In genomic region chr11:111635706-111636045, GRCh38 we compare ENCODE assay signal across 10 cellular contexts. TPM values are rescaled to one million over a fixed set of nuclear protein-coding genes. Genes with fewer than 3 reads are reported as not detected.
DNase-seq lines count a peak whose midpoint lies in the region; ATAC-seq and TF ChIP-seq lines count a peak whose summit lies in the region.
"Had no signal": no experiment of that assay in that cellular context is flagged by ENCODE, and none has a peak within 500 bp of the region (broad histone marks: within the 10 kb centered on the region; RNA-seq: fewer than 3 reads in every experiment).

No MANE protein-coding gene starts in this region.

- peaks cover 11% of the 10 kb centered on the region for H3K36me3 Mint-ChIP-seq in osteocyte (ENCODE audit: unreplicated experiment)
- peaks cover 9 to 16% of the 10 kb centered on the region in 2 donors for H3K36me3 Mint-ChIP-seq in CD4-positive, alpha-beta memory T cell
- peaks cover 17% of the 10 kb centered on the region for H3K36me3 Mint-ChIP-seq in T-helper 2 cell treated with Interferon-gamma antibody and Interleukin-4, amounts not matched to agents 5 μg/mL and 100 μg/mL, for 36 hours (ENCODE audit: low read depth)
- peaks cover 5% of the 10 kb centered on the region for H3K36me3 Mint-ChIP-seq in activated naive CD8-positive, alpha-beta T cell treated with anti-CD3 and anti-CD28 coated beads, Interleukin-2, amount 50 U/mL, for 24 hours (ENCODE audit: low read depth)

- peak overlapping the region; percentile 49 for H3K4me2 ChIP-seq in fibroblast of lung (ENCODE audit: extremely low read depth, insufficient read depth, low read length)

- H4K20me1 ChIP-seq in fibroblast of lung (ENCODE audit: control insufficient read depth, extremely low read depth, insufficient read depth, low read length) = no peaks in the 10 kb centered on the region

- no peaks in the 10 kb centered on the region for H3K36me3 ChIP-seq in BE2C
- no peaks in the 10 kb centered on the region for H3K36me3 ChIP-seq in fibroblast of lung (ENCODE audit: control insufficient read depth, insufficient read depth, low read length)
- no peaks in the 10 kb centered on the region for H3K36me3 ChIP-seq in CD4-positive, alpha-beta memory T cell (ENCODE audit: insufficient read depth, low read length)

- no peak for TF ChIP-seq CTCF in BE2C (IDR thresholded peaks at IDR 0.05; ENCODE audit: low read depth, low read length)
- TF ChIP-seq CTCF in fibroblast of lung (conservative IDR thresholded peaks at IDR 0.05 in 1 of 2, IDR thresholded peaks at IDR 0.05 in 1 of 2; ENCODE audit: low read depth in 1 of 2, low read length in 2 of 2) = no peak
- no peak for TF ChIP-seq CTCF in osteocyte (IDR thresholded peaks at IDR 0.05)

- H3K4me1 ChIP-seq in BE2C (peaks cover 39% of the 10 kb centered on the region), fibroblast of lung (ENCODE audit: control insufficient read depth, extremely low read depth, insufficient read depth, low read length) (peaks cover 4% of the 10 kb centered on the region)
- peaks cover 13% of the 10 kb centered on the region for H3K4me1 ChIP-seq in CD4-positive, alpha-beta memory T cell (ENCODE audit: insufficient read depth, low read length)

- peak overlapping the region; percentile 15 for H3K27ac ChIP-seq in fibroblast of lung (ENCODE audit: insufficient read depth, low read length)
- no peak overlapping the region for H3K27ac ChIP-seq in CD4-positive, alpha-beta memory T cell (ENCODE audit: low read depth, low read length)

- peaks cover 52% of the 10 kb centered on the region for H3K4me1 Mint-ChIP-seq in osteocyte (ENCODE audit: unreplicated experiment)
- H3K4me1 Mint-ChIP-seq in CD4-positive, alpha-beta memory T cell = peaks cover 11 to 23% (median 21%) of the 10 kb centered on the region in 4 donors
- H3K4me1 Mint-ChIP-seq in T-helper 2 cell treated with Interferon-gamma antibody and Interleukin-4, amounts not matched to agents 5 μg/mL and 100 μg/mL, for 36 hours (ENCODE audit: low read depth) = peaks cover 23% of the 10 kb centered on the region
- H3K4me1 Mint-ChIP-seq in activated naive CD8-positive, alpha-beta T cell treated with anti-CD3 and anti-CD28 coated beads, Interleukin-2, amount 50 U/mL, for 24 hours = peaks cover 36% of the 10 kb centered on the region

- no peak overlapping the region for H2AFZ ChIP-seq in fibroblast of lung (ENCODE audit: low read length)

- H3K27me3 ChIP-seq in BE2C (no peaks in the 10 kb centered on the region), fibroblast of lung (ENCODE audit: control insufficient read depth, insufficient read depth, low read length) (no peaks in the 10 kb centered on the region)
- no peaks in the 10 kb centered on the region for H3K27me3 ChIP-seq in CD4-positive, alpha-beta memory T cell (ENCODE audit: insufficient read depth, low read length)

- H3K9me3 Mint-ChIP-seq in osteocyte (ENCODE audit: unreplicated experiment) = no peaks in the 10 kb centered on the region
- no peaks in the 10 kb centered on the region for H3K9me3 Mint-ChIP-seq in CD4-positive, alpha-beta memory T cell
- no peaks in the 10 kb centered on the region for H3K9me3 Mint-ChIP-seq in T-helper 2 cell treated with Interferon-gamma antibody and Interleukin-4, amounts not matched to agents 5 μg/mL and 100 μg/mL, for 36 hours
- H3K9me3 Mint-ChIP-seq in activated naive CD8-positive, alpha-beta T cell treated with anti-CD3 and anti-CD28 coated beads, Interleukin-2, amount 50 U/mL, for 24 hours = no peaks in the 10 kb centered on the region
- H3K9me3 Mint-ChIP-seq: naive B cell had no signal

- H3K4me3 ChIP-seq in BE2C (ENCODE audit: low read depth, low read length) (no peak overlapping the region), fibroblast of lung (replicated peaks in 1 of 4; ENCODE audit: control extremely low read depth in 1 of 4, insufficient read depth in 1 of 4, low read depth in 3 of 4, low read length in 4 of 4) (peak overlapping the region in 2 of 4 experiments; percentile 1 to 35)
- no peak overlapping the region for H3K4me3 ChIP-seq in CD4-positive, alpha-beta memory T cell (ENCODE audit: low read length in 2 of 2)

- ATAC-seq in GM18520 (IDR thresholded peaks at IDR 0.05; ENCODE audit: unreplicated experiment) = no peak
- no peak for ATAC-seq in activated naive CD8-positive, alpha-beta T cell treated with anti-CD3 and anti-CD28 coated beads, Interleukin-2, amount 50 U/mL, for 24 hours

- POLR2A ChIA-PET in CD4-positive, alpha-beta memory T cell (lab: Charles Lee; ENCODE audit: partially characterized antibody) = no interaction called here

- intact Hi-C loops in CD4-positive, alpha-beta memory T cell (cut with micrococcal nuclease) = no loop called here

- H3K9ac ChIP-seq in fibroblast of lung (ENCODE audit: insufficient read depth, low read length) = no peak overlapping the region

- H3K4me3 Mint-ChIP-seq in osteocyte (ENCODE audit: unreplicated experiment) = no peak overlapping the region
- H3K4me3 Mint-ChIP-seq in CD4-positive, alpha-beta memory T cell = no peak overlapping the region
- H3K4me3 Mint-ChIP-seq in T-helper 2 cell treated with Interferon-gamma antibody and Interleukin-4, amounts not matched to agents 5 μg/mL and 100 μg/mL, for 36 hours = no peak overlapping the region
- no peak overlapping the region for H3K4me3 Mint-ChIP-seq in activated naive CD8-positive, alpha-beta T cell treated with anti-CD3 and anti-CD28 coated beads, Interleukin-2, amount 50 U/mL, for 24 hours
- H3K4me3 Mint-ChIP-seq: naive B cell had no signal

- H3K27ac Mint-ChIP-seq in osteocyte (ENCODE audit: unreplicated experiment) = peak overlapping the region; percentile 52
- no peak overlapping the region for H3K27ac Mint-ChIP-seq in CD4-positive, alpha-beta memory T cell
- no peak overlapping the region for H3K27ac Mint-ChIP-seq in T-helper 2 cell treated with Interferon-gamma antibody and Interleukin-4, amounts not matched to agents 5 μg/mL and 100 μg/mL, for 36 hours
- no peak overlapping the region for H3K27ac Mint-ChIP-seq in activated naive CD8-positive, alpha-beta T cell treated with anti-CD3 and anti-CD28 coated beads, Interleukin-2, amount 50 U/mL, for 24 hours

- H3K27me3 Mint-ChIP-seq in osteocyte (ENCODE audit: unreplicated experiment) = no peaks in the 10 kb centered on the region
- H3K27me3 Mint-ChIP-seq in CD4-positive, alpha-beta memory T cell = no peaks in the 10 kb centered on the region
- H3K27me3 Mint-ChIP-seq in T-helper 2 cell treated with Interferon-gamma antibody and Interleukin-4, amounts not matched to agents 5 μg/mL and 100 μg/mL, for 36 hours (ENCODE audit: low read depth) = no peaks in the 10 kb centered on the region
- no peaks in the 10 kb centered on the region for H3K27me3 Mint-ChIP-seq in activated naive CD8-positive, alpha-beta T cell treated with anti-CD3 and anti-CD28 coated beads, Interleukin-2, amount 50 U/mL, for 24 hours
- H3K27me3 Mint-ChIP-seq: naive B cell had no signal

- H3K9me3 ChIP-seq in BE2C = no peaks in the 10 kb centered on the region
- no peaks in the 10 kb centered on the region for H3K9me3 ChIP-seq in fibroblast of lung (ENCODE audit: control insufficient read depth, insufficient read depth, low read depth, low read length)
- no peaks in the 10 kb centered on the region for H3K9me3 ChIP-seq in CD4-positive, alpha-beta memory T cell (ENCODE audit: control insufficient read depth in 1 of 2, low read length in 2 of 2)

- CTCF ChIA-PET in CD4-positive, alpha-beta memory T cell (lab: Charles Lee; ENCODE audit: partially characterized antibody) = interaction anchor here (1.3 kb wide), 1 partner anchor 46 kb away, joined by 3 read pairs; no protein-coding TSS in a partner anchor

- DNase-seq in BE2C (peak; percentile 65), NCI-H69 (lab: John Stamatoyannopoulos, UW) (peak; percentile 84), fibroblast of lung (ENCODE audit: low read depth in 2 of 2) (peak; percentile 79 to 87), osteocyte (ENCODE audit: extremely low spot score, unreplicated experiment) (no peak)
- no peak for DNase-seq in CD4-positive, alpha-beta memory T cell
- no peak for DNase-seq in T-helper 2 cell treated with Interferon-gamma antibody and Interleukin-4, amounts not matched to agents 5 μg/mL and 100 μg/mL, for 36 hours (ENCODE audit: low spot score)
- no peak for DNase-seq in activated naive CD8-positive, alpha-beta T cell treated with anti-CD3 and anti-CD28 coated beads, Interleukin-2, amount 50 U/mL, for 24 hours
- DNase-seq: GDM1, naive B cell had no signal

- H3K79me2 ChIP-seq in fibroblast of lung (ENCODE audit: control insufficient read depth, insufficient read depth, low read length) = peaks cover 13% of the 10 kb centered on the region

RNA-seq across cellular contexts. Expression of gene SIK2, which starts 33.4 kb away (rescaled TPM):
- polyA plus RNA-seq in BE2C (2012; ENCODE audit: insufficient read depth, insufficient read length, low read depth) = 9.6 TPM
- total RNA-seq in fibroblast of lung = 11.0 and 16.3 TPM in 2 replicates
- polyA plus RNA-seq in fibroblast of lung = 19.3 and 20.1 TPM in 2 replicates
- polyA plus RNA-seq in fibroblast of lung (2012) = 10.0 and 14.1 TPM in 2 replicates
- 57.2 and 78.5 TPM in 2 replicates for polyA minus RNA-seq in fibroblast of lung (ENCODE audit: low replicate concordance)
- 19.0 and 21.9 TPM in 2 replicates for total RNA-seq in osteocyte
- 10 to 100 TPM; 12.8 to 13.8 TPM for total RNA-seq in CD4-positive, alpha-beta memory T cell
- under 1 TPM; 0.04 to 0.38 TPM for polyA plus RNA-seq in CD4-positive, alpha-beta memory T cell

Comparison
In these comparisons a context has a peak if more than half of its experiments do, and no peak if none do; other contexts are left out.
1. DNase-seq: peak in BE2C (single experiment), NCI-H69 (single experiment) and fibroblast of lung (2 of 2); none in osteocyte (single experiment), CD4-positive, alpha-beta memory T cell (0 of 5), T-helper 2 cell treated with Interferon-gamma antibody and Interleukin-4, amounts not matched to agents 5 μg/mL and 100 μg/mL, for 36 hours (single experiment) and activated naive CD8-positive, alpha-beta T cell treated with anti-CD3 and anti-CD28 coated beads, Interleukin-2, amount 50 U/mL, for 24 hours (single experiment).